8 cellular contexts compared by ENCODE assay signal in the genomic region with DNA sequence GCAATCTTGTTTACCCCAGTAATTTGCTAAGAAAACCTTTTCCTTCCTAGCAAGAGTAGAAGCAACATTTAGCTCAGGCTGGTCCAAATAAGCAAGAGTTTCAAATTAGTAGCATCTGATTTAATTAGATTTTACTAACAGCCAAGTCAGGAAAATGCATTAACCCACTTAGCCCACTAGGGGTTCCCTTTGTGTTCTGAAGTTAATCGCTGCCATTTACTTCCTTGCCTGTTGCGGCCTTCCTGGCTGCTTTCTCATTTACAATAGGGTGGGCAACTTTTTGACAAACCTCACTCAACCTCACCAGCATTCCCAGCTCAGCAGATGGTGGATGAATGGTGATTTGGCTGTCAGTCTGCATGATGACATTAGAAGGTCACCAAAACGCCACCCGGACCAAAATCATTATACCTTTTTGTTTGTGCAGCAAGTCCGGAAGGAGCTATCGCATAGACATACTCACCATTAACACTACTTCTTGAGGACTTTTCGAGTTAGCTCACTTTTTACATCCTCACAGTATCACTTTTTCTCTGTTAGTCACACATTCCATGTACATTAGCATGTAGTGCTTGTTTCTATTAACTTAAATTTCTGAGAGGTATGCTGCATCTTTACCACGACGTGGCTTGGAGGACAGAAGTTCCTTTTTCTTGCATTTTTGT.
DNase-seq lines count a peak whose midpoint lies in the region; ATAC-seq and TF ChIP-seq lines count a peak whose summit lies in the region.

No MANE protein-coding gene starts in this region.

- no peaks in the 10 kb centered on the region for H3K36me3 ChIP-seq in colonic mucosa

- H3K9ac ChIP-seq in colonic mucosa (ENCODE audit: low read depth in 2 of 2, low read length in 2 of 2) = no peak overlapping the region

- no peaks in the 10 kb centered on the region for H3K9me3 ChIP-seq in colonic mucosa

- TF ChIP-seq CTCF in colonic mucosa (IDR thresholded peaks at IDR 0.05) = peak; percentile 61

- H3K4me3 ChIP-seq in colonic mucosa = no peak overlapping the region

- no peaks in the 10 kb centered on the region for H3K4me1 ChIP-seq in colonic mucosa

- no peaks in the 10 kb centered on the region for H3K27me3 ChIP-seq in colonic mucosa

- in situ Hi-C loops in ACHN (cut with HindIII; ENCODE audit: low pct_ligation_motif_present, low pct_unique_long_range_greater_than_20kb, low sequenced_read_pairs) = no loop called here

- ATAC-seq in GM18508 (IDR thresholded peaks at IDR 0.05; ENCODE audit: insufficient read depth, unreplicated experiment) = peak; percentile 53

- intact Hi-C loops in colonic mucosa (cut with DNase I) = no loop called here

- no peak overlapping the region for H3K27ac ChIP-seq in colonic mucosa

- DNase-seq in ACHN (peak; percentile 35), LoVo (ENCODE audit: low spot score) (peak; percentile 13), colonic mucosa (no peak), renal cortical epithelial cell (ENCODE audit: low read depth) (peak; percentile 53), DMS153 treated with DMSO at 0.1 percent for 48 hours (lab: John Stamatoyannopoulos, UW; ENCODE audit: unreplicated experiment) (no peak)
- no peak for DNase-seq in stimulated activated naive CD4-positive, alpha-beta T cell treated with Interleukin-2 at 50 U/mL for 16 hours (lab: John Stamatoyannopoulos, UW)
- no peak for DNase-seq in activated naive CD4-positive, alpha-beta T cell treated with anti-CD3 and anti-CD28 coated beads, Interleukin-2, amount 50 U/mL, for 16 hours

Comparison
In these comparisons a context has a peak if more than half of its experiments do, and no peak if none do; other contexts are left out.
1. DNase-seq: peak in ACHN (single experiment), LoVo (single experiment) and renal cortical epithelial cell (single experiment); none in colonic mucosa (single experiment), DMS153 treated with DMSO at 0.1 percent for 48 hours (single experiment), stimulated activated naive CD4-positive, alpha-beta T cell treated with Interleukin-2 at 50 U/mL for 16 hours (single experiment) and activated naive CD4-positive, alpha-beta T cell treated with anti-CD3 and anti-CD28 coated beads, Interleukin-2, amount 50 U/mL, for 16 hours (single experiment).